In the genomic region with DNA sequence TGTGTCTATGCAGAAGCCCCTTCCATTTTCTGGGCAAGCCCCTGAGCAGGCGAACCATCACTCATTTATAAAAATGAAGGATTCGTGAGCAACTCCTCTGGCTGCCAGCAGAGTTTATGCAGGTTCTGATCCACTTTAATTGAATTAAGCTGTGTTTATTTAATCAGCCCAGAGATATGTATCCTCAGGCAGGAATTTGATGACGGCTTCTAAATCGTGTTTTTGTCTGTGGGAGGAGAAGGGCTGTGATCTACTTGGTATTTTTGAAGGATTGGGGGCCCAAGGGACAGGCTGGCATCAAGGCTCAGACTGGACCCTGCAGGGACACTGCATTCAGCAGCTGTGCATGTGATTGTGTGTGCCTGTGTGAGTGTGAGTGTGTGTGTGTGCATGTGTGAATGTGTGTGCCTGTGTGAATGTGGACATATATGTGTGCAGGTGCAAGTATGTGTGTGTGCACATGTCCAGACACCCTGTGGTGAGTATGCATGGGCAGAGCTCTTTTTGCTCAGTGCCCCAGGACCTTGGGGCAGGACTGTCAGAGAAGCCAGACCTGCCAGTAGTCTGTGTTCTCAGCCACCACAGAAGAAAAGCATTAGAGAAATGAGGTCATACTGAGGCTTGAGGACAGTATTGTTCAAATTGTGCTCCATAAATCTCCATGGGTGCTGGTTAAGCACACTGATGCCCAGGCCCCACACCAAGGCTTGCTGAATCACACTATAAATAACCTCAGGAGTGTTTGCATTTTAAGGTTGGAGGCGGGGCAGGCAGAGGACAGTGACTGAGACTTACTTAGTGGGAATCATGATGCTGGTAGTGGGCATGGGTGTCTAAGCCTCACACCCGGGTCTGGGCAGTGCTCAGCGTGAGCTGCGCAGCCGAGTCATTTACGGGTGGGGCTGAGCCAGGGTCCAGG, we compare ENCODE assay signal across 11 cellular contexts.
DNase-seq lines count a peak whose midpoint lies in the region; ATAC-seq and TF ChIP-seq lines count a peak whose summit lies in the region.
"Had no signal": no experiment of that assay in that cellular context is flagged by ENCODE, and none has a peak within 500 bp of the region (broad histone marks: within the 10 kb centered on the region; RNA-seq: fewer than 3 reads in every experiment).

No MANE protein-coding gene starts in this region.

- ATAC-seq in PC-3 (peak; percentile 96), sciatic nerve (peak; percentile 42), GM19324 (IDR thresholded peaks at IDR 0.05; ENCODE audit: low FRiP score, unreplicated experiment) (no peak), HG03378 (IDR thresholded peaks at IDR 0.05; ENCODE audit: unreplicated experiment) (no peak)

- H3F3A ChIP-seq in PC-3 (ENCODE audit: low read length, unreplicated experiment), result no peaks in the 10 kb centered on the region

- peak overlapping the region; percentile 18; the same call in 1 of the 2 replicates for H2AFZ ChIP-seq in PC-3 (ENCODE audit: low read length)
- no peak overlapping the region for H2AFZ ChIP-seq in fibroblast of lung (ENCODE audit: low read length)

- H3K79me2 ChIP-seq in PC-3 (ENCODE audit: low read length) (no peaks in the 10 kb centered on the region), fibroblast of lung (ENCODE audit: control insufficient read depth, insufficient read depth, low read length) (no peaks in the 10 kb centered on the region)

- TF ChIP-seq CTCF in PC-3 (conservative IDR thresholded peaks at IDR 0.05; ENCODE audit: low read depth, low read length) (no peak), fibroblast of lung (conservative IDR thresholded peaks at IDR 0.05 in 1 of 2, IDR thresholded peaks at IDR 0.05 in 1 of 2; ENCODE audit: low read depth in 1 of 2, low read length in 2 of 2) (no peak)

- peak overlapping the region; percentile 5; the same call in 1 of the 2 replicates for H3K4me2 ChIP-seq in PC-3 (ENCODE audit: low read length)
- peak overlapping the region; percentile 37 for H3K4me2 ChIP-seq in fibroblast of lung (ENCODE audit: extremely low read depth, insufficient read depth, low read length)

- peak overlapping the region; percentile 25; the same call in 1 of the 2 replicates for H3K27ac ChIP-seq in PC-3 (ENCODE audit: low read length)
- no peak overlapping the region for H3K27ac ChIP-seq in fibroblast of lung (ENCODE audit: insufficient read depth, low read length)
- H3K27ac ChIP-seq: breast epithelium had no signal

- no peak overlapping the region for H3K9ac ChIP-seq in PC-3 (ENCODE audit: low read length)
- H3K9ac ChIP-seq in fibroblast of lung (ENCODE audit: insufficient read depth, low read length), result no peak overlapping the region

- H3K27me3 ChIP-seq in PC-3 (ENCODE audit: low read length), result no peaks in the 10 kb centered on the region
- H3K27me3 ChIP-seq in fibroblast of lung (ENCODE audit: control insufficient read depth, insufficient read depth, low read length), result peaks cover 8% of the 10 kb centered on the region
- H3K27me3 ChIP-seq: breast epithelium had no signal

- POLR2A ChIA-PET in PC-3 (lab: Charles Lee; ENCODE audit: unreplicated experiment), result no interaction called here

- no peaks in the 10 kb centered on the region for H3K9me2 ChIP-seq in PC-3 (replicated peaks; ENCODE audit: low read length)

- H3K9me3 ChIP-seq in PC-3 (ENCODE audit: low read length) (no peaks in the 10 kb centered on the region), fibroblast of lung (ENCODE audit: control insufficient read depth, insufficient read depth, low read depth, low read length) (no peaks in the 10 kb centered on the region)
- H3K9me3 ChIP-seq: breast epithelium had no signal

- no peaks in the 10 kb centered on the region for H4K20me1 ChIP-seq in PC-3 (ENCODE audit: low read length)
- no peaks in the 10 kb centered on the region for H4K20me1 ChIP-seq in fibroblast of lung (ENCODE audit: control insufficient read depth, extremely low read depth, insufficient read depth, low read length)

- no TSS peak for BruUV-seq in PC-3 (replicated peaks; lab: Mats Ljungman, UMichigan)

- DNase-seq in NCI-H1417 (lab: John Stamatoyannopoulos, UW) (peak; percentile 30 to 54 (median 41)), NCI-H1417 treated with DMSO at 0.1 percent for 48 hours (lab: John Stamatoyannopoulos, UW) (no peak), PC-3 (peak; percentile 79), fibroblast of lung (ENCODE audit: low read depth in 2 of 2) (peak in 1 of 2 donors; percentile 55), sciatic nerve (ENCODE audit: low spot score) (no peak)
- DNase-seq in effector CD4-positive, alpha-beta T cell, result no peak
- DNase-seq: GDM1, NCI-H526 had no signal

- no peak overlapping the region for H3K4me3 ChIP-seq in PC-3 (ENCODE audit: low read length)
- H3K4me3 ChIP-seq in fibroblast of lung (replicated peaks in 1 of 4; ENCODE audit: control extremely low read depth in 1 of 4, insufficient read depth in 1 of 4, low read depth in 3 of 4, low read length in 4 of 4), result no peak overlapping the region
- H3K4me3 ChIP-seq: breast epithelium had no signal

- H3K4me1 ChIP-seq in PC-3 (ENCODE audit: insufficient read depth, low read length), result peaks cover 20% of the 10 kb centered on the region; the same call in 1 of the 2 replicates
- peaks cover 4% of the 10 kb centered on the region for H3K4me1 ChIP-seq in fibroblast of lung (ENCODE audit: control insufficient read depth, extremely low read depth, insufficient read depth, low read length)
- H3K4me1 ChIP-seq: breast epithelium had no signal

- no peaks in the 10 kb centered on the region for H3K36me3 ChIP-seq in PC-3 (ENCODE audit: low read depth, low read length)
- no peaks in the 10 kb centered on the region for H3K36me3 ChIP-seq in fibroblast of lung (ENCODE audit: control insufficient read depth, insufficient read depth, low read length)
- H3K36me3 ChIP-seq: breast epithelium had no signal

- CTCF ChIA-PET in PC-3 (lab: Charles Lee), result no interaction called here

- intact Hi-C loops in PC-3 (cut with micrococcal nuclease) (no loop called here), sciatic nerve (cut with DNase I) (no loop called here)

Comparison
In these comparisons a context has a peak if more than half of its experiments do, and no peak if none do; other contexts are left out.
1. DNase-seq: peak in NCI-H1417 (3 of 3) and PC-3 (single experiment); none in NCI-H1417 treated with DMSO at 0.1 percent for 48 hours (single experiment), sciatic nerve (single experiment) and effector CD4-positive, alpha-beta T cell (single experiment).
2. ATAC-seq: peak in PC-3 (single experiment) and sciatic nerve (single experiment); none in GM19324 (single experiment) and HG03378 (single experiment).